Comparison of ENCODE assay signal across 1 cellular context in the genomic region with DNA sequence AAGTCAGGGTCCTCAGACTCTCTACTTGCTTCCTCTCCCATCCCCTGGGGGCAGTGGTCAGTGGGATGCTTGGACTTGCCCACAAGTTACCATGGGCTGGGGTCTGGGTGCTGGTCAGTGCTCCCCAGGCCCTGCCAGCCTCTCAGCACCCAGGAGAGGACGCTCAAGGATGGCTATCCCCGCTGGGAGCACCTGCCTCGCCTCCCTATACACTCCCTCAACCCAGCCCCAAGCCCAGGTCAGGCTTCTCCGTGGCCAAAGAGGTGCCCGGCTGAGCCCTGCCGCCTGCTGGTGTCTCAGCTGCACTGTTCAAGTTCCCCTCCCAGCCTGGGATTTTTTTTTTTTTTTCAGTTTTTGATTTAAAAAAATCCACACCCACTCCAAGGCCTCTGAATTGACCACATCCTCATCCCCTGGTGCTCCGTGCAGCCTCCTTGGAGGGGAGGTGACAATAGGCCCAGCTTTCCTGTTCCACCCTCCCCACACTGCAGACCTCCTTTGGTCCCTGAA.
TF ChIP-seq lines count a peak whose summit lies in the region.

No MANE protein-coding gene starts in this region.

TF ChIP-seq in HepG2, 621 proteins besides CTCF, POLR2A, EP300 and RAD21 (continued from another document):
- TF ChIP-seq, protein P1, sequence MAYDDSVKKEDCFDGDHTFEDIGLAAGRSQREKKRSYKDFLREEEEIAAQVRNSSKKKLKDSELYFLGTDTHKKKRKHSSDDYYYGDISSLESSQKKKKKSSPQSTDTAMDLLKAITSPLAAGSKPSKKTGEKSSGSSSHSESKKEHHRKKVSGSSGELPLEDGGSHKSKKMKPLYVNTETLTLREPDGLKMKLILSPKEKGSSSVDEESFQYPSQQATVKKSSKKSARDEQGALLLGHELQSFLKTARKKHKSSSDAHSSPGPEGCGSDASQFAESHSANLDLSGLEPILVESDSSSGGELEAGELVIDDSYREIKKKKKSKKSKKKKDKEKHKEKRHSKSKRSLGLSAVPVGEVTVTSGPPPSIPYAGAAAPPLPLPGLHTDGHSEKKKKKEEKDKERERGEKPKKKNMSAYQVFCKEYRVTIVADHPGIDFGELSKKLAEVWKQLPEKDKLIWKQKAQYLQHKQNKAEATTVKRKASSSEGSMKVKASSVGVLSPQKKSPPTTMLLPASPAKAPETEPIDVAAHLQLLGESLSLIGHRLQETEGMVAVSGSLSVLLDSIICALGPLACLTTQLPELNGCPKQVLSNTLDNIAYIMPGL (CRISPR knock-in tag; IDR thresholded peaks at IDR 0.05; ENCODE audit: borderline replicate concordance in 1 of 2, low read depth in 1 of 2) = 0 out of 4 replicates have a peak, but pooled peaks of 1 of the 2 experiments have one; percentile 27
- TF ChIP-seq, protein P2, sequence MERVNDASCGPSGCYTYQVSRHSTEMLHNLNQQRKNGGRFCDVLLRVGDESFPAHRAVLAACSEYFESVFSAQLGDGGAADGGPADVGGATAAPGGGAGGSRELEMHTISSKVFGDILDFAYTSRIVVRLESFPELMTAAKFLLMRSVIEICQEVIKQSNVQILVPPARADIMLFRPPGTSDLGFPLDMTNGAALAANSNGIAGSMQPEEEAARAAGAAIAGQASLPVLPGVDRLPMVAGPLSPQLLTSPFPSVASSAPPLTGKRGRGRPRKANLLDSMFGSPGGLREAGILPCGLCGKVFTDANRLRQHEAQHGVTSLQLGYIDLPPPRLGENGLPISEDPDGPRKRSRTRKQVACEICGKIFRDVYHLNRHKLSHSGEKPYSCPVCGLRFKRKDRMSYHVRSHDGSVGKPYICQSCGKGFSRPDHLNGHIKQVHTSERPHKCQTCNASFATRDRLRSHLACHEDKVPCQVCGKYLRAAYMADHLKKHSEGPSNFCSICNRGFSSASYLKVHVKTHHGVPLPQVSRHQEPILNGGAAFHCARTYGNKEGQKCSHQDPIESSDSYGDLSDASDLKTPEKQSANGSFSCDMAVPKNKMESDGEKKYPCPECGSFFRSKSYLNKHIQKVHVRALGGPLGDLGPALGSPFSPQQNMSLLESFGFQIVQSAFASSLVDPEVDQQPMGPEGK (CRISPR knock-in tag; IDR thresholded peaks at IDR 0.05) = 0 out of 2 replicates have a peak, but pooled peaks have one; percentile 15
- TF ChIP-seq, protein P3, sequence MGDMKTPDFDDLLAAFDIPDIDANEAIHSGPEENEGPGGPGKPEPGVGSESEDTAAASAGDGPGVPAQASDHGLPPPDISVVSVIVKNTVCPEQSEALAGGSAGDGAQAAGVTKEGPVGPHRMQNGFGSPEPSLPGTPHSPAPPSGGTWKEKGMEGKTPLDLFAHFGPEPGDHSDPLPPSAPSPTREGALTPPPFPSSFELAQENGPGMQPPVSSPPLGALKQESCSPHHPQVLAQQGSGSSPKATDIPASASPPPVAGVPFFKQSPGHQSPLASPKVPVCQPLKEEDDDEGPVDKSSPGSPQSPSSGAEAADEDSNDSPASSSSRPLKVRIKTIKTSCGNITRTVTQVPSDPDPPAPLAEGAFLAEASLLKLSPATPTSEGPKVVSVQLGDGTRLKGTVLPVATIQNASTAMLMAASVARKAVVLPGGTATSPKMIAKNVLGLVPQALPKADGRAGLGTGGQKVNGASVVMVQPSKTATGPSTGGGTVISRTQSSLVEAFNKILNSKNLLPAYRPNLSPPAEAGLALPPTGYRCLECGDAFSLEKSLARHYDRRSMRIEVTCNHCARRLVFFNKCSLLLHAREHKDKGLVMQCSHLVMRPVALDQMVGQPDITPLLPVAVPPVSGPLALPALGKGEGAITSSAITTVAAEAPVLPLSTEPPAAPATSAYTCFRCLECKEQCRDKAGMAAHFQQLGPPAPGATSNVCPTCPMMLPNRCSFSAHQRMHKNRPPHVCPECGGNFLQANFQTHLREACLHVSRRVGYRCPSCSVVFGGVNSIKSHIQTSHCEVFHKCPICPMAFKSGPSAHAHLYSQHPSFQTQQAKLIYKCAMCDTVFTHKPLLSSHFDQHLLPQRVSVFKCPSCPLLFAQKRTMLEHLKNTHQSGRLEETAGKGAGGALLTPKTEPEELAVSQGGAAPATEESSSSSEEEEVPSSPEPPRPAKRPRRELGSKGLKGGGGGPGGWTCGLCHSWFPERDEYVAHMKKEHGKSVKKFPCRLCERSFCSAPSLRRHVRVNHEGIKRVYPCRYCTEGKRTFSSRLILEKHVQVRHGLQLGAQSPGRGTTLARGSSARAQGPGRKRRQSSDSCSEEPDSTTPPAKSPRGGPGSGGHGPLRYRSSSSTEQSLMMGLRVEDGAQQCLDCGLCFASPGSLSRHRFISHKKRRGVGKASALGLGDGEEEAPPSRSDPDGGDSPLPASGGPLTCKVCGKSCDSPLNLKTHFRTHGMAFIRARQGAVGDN (CRISPR knock-in tag; IDR thresholded peaks at IDR 0.05) = peak; percentile 26; the same call in 1 of the 2 replicates
- TF ChIP-seq, protein P4, sequence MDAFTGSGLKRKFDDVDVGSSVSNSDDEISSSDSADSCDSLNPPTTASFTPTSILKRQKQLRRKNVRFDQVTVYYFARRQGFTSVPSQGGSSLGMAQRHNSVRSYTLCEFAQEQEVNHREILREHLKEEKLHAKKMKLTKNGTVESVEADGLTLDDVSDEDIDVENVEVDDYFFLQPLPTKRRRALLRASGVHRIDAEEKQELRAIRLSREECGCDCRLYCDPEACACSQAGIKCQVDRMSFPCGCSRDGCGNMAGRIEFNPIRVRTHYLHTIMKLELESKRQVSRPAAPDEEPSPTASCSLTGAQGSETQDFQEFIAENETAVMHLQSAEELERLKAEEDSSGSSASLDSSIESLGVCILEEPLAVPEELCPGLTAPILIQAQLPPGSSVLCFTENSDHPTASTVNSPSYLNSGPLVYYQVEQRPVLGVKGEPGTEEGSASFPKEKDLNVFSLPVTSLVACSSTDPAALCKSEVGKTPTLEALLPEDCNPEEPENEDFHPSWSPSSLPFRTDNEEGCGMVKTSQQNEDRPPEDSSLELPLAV (CRISPR knock-in tag; conservative IDR thresholded peaks at IDR 0.05; ENCODE audit: low read depth) = no peak
- peak; percentile 59 for TF ChIP-seq SMC3 (IDR thresholded peaks at IDR 0.05; ENCODE audit: low read length)
- no peak for TF ChIP-seq MIER3 (CRISPR knock-in tag; IDR thresholded peaks at IDR 0.05; ENCODE audit: borderline replicate concordance)
- TF ChIP-seq, protein P5, sequence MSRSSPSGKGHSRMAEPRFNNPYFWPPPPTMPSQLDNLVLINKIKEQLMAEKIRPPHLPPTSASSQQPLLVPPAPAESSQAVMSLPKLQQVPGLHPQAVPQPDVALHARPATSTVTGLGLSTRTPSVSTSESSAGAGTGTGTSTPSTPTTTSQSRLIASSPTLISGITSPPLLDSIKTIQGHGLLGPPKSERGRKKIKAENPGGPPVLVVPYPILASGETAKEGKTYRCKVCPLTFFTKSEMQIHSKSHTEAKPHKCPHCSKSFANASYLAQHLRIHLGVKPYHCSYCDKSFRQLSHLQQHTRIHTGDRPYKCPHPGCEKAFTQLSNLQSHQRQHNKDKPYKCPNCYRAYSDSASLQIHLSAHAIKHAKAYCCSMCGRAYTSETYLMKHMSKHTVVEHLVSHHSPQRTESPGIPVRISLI (CRISPR knock-in tag; IDR thresholded peaks at IDR 0.05; ENCODE audit: borderline replicate concordance) = peak; percentile 93
- TF ChIP-seq HHEX (CRISPR knock-in tag; IDR thresholded peaks at IDR 0.05) = no peak
- TF ChIP-seq RFXANK (CRISPR knock-in tag; IDR thresholded peaks at IDR 0.05) = no peak
- TF ChIP-seq STAG1 (CRISPR knock-in tag; IDR thresholded peaks at IDR 0.05) = peak; percentile 75
- TF ChIP-seq, protein P6, sequence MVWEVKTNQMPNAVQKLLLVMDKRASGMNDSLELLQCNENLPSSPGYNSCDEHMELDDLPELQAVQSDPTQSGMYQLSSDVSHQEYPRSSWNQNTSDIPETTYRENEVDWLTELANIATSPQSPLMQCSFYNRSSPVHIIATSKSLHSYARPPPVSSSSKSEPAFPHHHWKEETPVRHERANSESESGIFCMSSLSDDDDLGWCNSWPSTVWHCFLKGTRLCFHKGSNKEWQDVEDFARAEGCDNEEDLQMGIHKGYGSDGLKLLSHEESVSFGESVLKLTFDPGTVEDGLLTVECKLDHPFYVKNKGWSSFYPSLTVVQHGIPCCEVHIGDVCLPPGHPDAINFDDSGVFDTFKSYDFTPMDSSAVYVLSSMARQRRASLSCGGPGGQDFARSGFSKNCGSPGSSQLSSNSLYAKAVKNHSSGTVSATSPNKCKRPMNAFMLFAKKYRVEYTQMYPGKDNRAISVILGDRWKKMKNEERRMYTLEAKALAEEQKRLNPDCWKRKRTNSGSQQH (CRISPR knock-in tag; IDR thresholded peaks at IDR 0.05; ENCODE audit: low read depth) = no peak
- TF ChIP-seq ZNF263 (CRISPR knock-in tag; IDR thresholded peaks at IDR 0.05) = peak; percentile 82
- no peak for TF ChIP-seq ELF3 (CRISPR knock-in tag; IDR thresholded peaks at IDR 0.05)
- TF ChIP-seq NFIC (IDR thresholded peaks at IDR 0.05; ENCODE audit: low read length) = no peak
- TF ChIP-seq ZNF331 (CRISPR knock-in tag; IDR thresholded peaks at IDR 0.05) = peak; percentile 81; the same call in 1 of the 2 replicates
- peak; percentile 9 for TF ChIP-seq TEAD3 (CRISPR knock-in tag; optimal IDR thresholded peaks at IDR 0.05; ENCODE audit: borderline replicate concordance)
